28 cellular contexts compared by ENCODE assay signal in the genomic region with DNA sequence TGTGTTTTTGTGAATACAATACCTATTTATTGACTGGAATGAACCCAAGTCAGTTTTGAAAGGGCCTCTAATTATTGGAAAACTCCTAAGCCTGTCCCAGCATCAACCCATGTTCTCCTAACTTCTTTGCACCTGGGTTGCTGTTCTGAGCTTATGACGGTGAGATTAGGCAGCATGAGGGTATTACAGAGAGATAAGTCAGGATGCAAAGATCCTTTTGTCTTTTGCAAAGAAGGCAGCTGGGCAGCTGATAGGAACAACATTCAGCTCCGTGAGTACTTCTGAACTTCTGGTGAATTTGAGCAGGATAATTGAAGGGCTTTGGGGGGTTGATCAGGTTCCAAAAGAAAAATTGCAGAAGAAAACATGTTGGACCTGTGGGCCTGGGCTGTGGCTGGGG.
"Had no signal": no experiment of that assay in that cellular context is flagged by ENCODE, and none has a peak within 500 bp of the region (broad histone marks: within the 10 kb centered on the region; RNA-seq: fewer than 3 reads in every experiment).

A gene (plus strand): TSS at position 227 of the 400 bp plus-strand sequence. CDS start 4,971 bp downstream, outside the sequence.

- H3K4me3 Mint-ChIP-seq: activated CD4-positive, alpha-beta memory T cell treated with anti-CD3 and anti-CD28 coated beads for 36 hours; activated naive CD4-positive, alpha-beta T cell treated with anti-CD3 and anti-CD28 coated beads, Interleukin-2, amount 10 ng/mL, durations not matched to agents 7 days and 5 days; activated T-helper 1 cell treated with anti-CD3 and anti-CD28 coated beads, Interleukin-12 subunit alpha, Interleukin-12 subunit beta, Interleukin-2, Interleukin-4 antibody, amounts not matched to agents 30 ng/mL and 10 ng/mL and 1 ng/mL, durations not matched to agents 14 hours and 24 hours and 36 hours; central memory CD8-positive, alpha-beta T cell; mesothelial cell of epicardium; naive B cell; neural crest cell; stimulated activated naive CD8-positive, alpha-beta T cell treated with anti-CD3 and anti-CD28 coated beads, Interleukin-15, Interleukin-2, amounts not matched to agents 100 ng/mL and 50 ng/mL, for 24 hours; T-cell; T-helper 2 cell treated with Interferon-gamma antibody and Interleukin-4, amounts not matched to agents 5 μg/mL and 100 μg/mL, for 36 hours had no signal

- DNase-seq: activated CD4-positive, alpha-beta memory T cell treated with anti-CD3 and anti-CD28 coated beads for 36 hours; activated CD4-positive, alpha-beta T cell treated with anti-CD3 and anti-CD28 coated beads for 4 hours; activated CD8-positive, alpha-beta memory T cell treated with anti-CD3 and anti-CD28 coated beads, Interleukin-2, amount 50 U/mL, for 4 hours; activated gamma-delta T cell; activated naive CD4-positive, alpha-beta T cell treated with anti-CD3 and anti-CD28 coated beads, Interleukin-2, amount 10 ng/mL, durations not matched to agents 7 days and 5 days; activated T-cell treated with anti-CD3 and anti-CD28 coated beads, Interleukin-2, amount 50 U/mL, for 1 hour; amygdala; dermis blood vessel endothelial cell; effector CD4-positive, alpha-beta T cell; esophagus squamous epithelium; foreskin melanocyte; heart right ventricle; naive B cell; right lobe of liver; stimulated activated CD4-positive, alpha-beta T cell treated with anti-CD3 and anti-CD28 coated beads, Interleukin-4, amount 100 ng/mL, for 1 hour; T-cell; thyroid gland; upper lobe of right lung had no signal

- H3K27ac ChIP-seq: breast epithelium, epithelial cell of prostate, esophagus squamous epithelium, heart right ventricle, right lobe of liver, thyroid gland, upper lobe of right lung had no signal

- H3K27ac Mint-ChIP-seq: activated CD4-positive, alpha-beta memory T cell treated with anti-CD3 and anti-CD28 coated beads for 36 hours; activated naive CD4-positive, alpha-beta T cell treated with anti-CD3 and anti-CD28 coated beads, Interleukin-2, amount 10 ng/mL, durations not matched to agents 7 days and 5 days; activated T-helper 1 cell treated with anti-CD3 and anti-CD28 coated beads, Interleukin-12 subunit alpha, Interleukin-12 subunit beta, Interleukin-2, Interleukin-4 antibody, amounts not matched to agents 30 ng/mL and 10 ng/mL and 1 ng/mL, durations not matched to agents 14 hours and 24 hours and 36 hours; mesothelial cell of epicardium; progenitor cell of endocrine pancreas; stimulated activated naive CD8-positive, alpha-beta T cell treated with anti-CD3 and anti-CD28 coated beads, Interleukin-15, Interleukin-2, amounts not matched to agents 100 ng/mL and 50 ng/mL, for 24 hours; T-cell; T-helper 2 cell treated with Interferon-gamma antibody and Interleukin-4, amounts not matched to agents 5 μg/mL and 100 μg/mL, for 36 hours had no signal

- ATAC-seq: heart right ventricle, right lobe of liver, T-cell, upper lobe of right lung had no signal

- H3K27me3 Mint-ChIP-seq: activated CD4-positive, alpha-beta memory T cell treated with anti-CD3 and anti-CD28 coated beads for 36 hours; central memory CD8-positive, alpha-beta T cell; naive B cell; stimulated activated naive CD8-positive, alpha-beta T cell treated with anti-CD3 and anti-CD28 coated beads, Interleukin-15, Interleukin-2, amounts not matched to agents 100 ng/mL and 50 ng/mL, for 24 hours; T-cell had no signal

- H3K9me3 ChIP-seq: breast epithelium, esophagus squamous epithelium, heart right ventricle, right lobe of liver, thyroid gland, upper lobe of right lung had no signal

- H3K36me3 ChIP-seq: breast epithelium, esophagus squamous epithelium, heart right ventricle, right lobe of liver, thyroid gland, upper lobe of right lung had no signal

- H3K4me3 ChIP-seq: breast epithelium, esophagus squamous epithelium, heart right ventricle, right lobe of liver, thyroid gland, upper lobe of right lung had no signal

- H3K4me1 Mint-ChIP-seq: neural crest cell had no signal

- H3K36me3 Mint-ChIP-seq: activated CD4-positive, alpha-beta memory T cell treated with anti-CD3 and anti-CD28 coated beads for 36 hours; naive B cell; T-cell had no signal

- H3K27me3 ChIP-seq: breast epithelium, esophagus squamous epithelium, heart right ventricle, right lobe of liver, thyroid gland, upper lobe of right lung had no signal

- H3K9me3 Mint-ChIP-seq: activated CD4-positive, alpha-beta memory T cell treated with anti-CD3 and anti-CD28 coated beads for 36 hours; activated naive CD4-positive, alpha-beta T cell treated with anti-CD3 and anti-CD28 coated beads, Interleukin-2, amount 10 ng/mL, durations not matched to agents 7 days and 5 days; activated T-helper 1 cell treated with anti-CD3 and anti-CD28 coated beads, Interleukin-12 subunit alpha, Interleukin-12 subunit beta, Interleukin-2, Interleukin-4 antibody, amounts not matched to agents 30 ng/mL and 10 ng/mL and 1 ng/mL, durations not matched to agents 14 hours and 24 hours and 36 hours; central memory CD8-positive, alpha-beta T cell; naive B cell; stimulated activated naive CD8-positive, alpha-beta T cell treated with anti-CD3 and anti-CD28 coated beads, Interleukin-15, Interleukin-2, amounts not matched to agents 100 ng/mL and 50 ng/mL, for 24 hours; T-cell had no signal

- FAIRE-seq: endometrium had no signal

- H3K4me1 ChIP-seq: breast epithelium, esophagus squamous epithelium, right lobe of liver, upper lobe of right lung had no signal
